13 cellular contexts compared by ENCODE assay signal in the genomic region with DNA sequence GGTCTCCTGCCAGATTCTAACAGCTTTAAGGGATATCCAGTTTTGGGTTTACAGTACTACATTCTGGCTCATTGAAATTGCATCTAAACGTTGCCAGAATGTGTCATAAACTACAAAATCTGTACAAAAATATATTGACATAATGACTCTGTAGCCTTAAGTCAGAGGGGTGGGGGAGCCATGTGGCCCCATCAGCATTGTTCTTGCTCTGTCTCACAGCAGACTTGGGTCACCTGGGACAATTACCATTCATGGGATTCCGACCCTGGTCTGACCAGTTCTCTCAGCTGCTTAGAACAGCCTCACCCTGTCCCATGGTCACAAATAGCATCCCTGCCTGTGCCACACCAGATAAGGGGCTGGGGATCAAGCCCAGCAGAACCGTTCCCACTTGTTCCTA. TPM values are rescaled to one million over a fixed set of nuclear protein-coding genes. Genes with fewer than 3 reads are reported as not detected.
A peak's percentile ranks its signal among the peaks of the same experiment; 100 is the strongest.
DNase-seq lines count a peak whose midpoint lies in the region; ATAC-seq and TF ChIP-seq lines count a peak whose summit lies in the region.
"Had no signal": no experiment of that assay in that cellular context is flagged by ENCODE, and none has a peak within 500 bp of the region (broad histone marks: within the 10 kb centered on the region; RNA-seq: fewer than 3 reads in every experiment).

No MANE protein-coding gene starts in this region.

- no peak; the same call in 2 of the 3 replicates for ATAC-seq in SK-N-SH treated with all-trans-retinoic acid at 6 μM for 48 hours

- CTCF ChIA-PET in SK-N-SH (lab: Yijun Ruan, JAX) (no interaction called here), mammary epithelial cell (lab: Charles Lee; ENCODE audit: low non-redundant PET) (no interaction called here)

- dilution Hi-C loops in mammary epithelial cell (cut with HindIII; ENCODE audit: low sequenced_read_pairs) = no loop called here

- POLR2A ChIA-PET in SK-N-SH (lab: Yijun Ruan, JAX) = no interaction called here

- in situ Hi-C loops in mammary epithelial cell (cut with MboI; ENCODE audit: low sequenced_read_pairs in 2 of 2) = no loop called here

- H3F3A ChIP-seq in SK-N-SH (replicated peaks; ENCODE audit: insufficient read depth) (peaks cover 22% of the 10 kb centered on the region), smooth muscle cell (ENCODE audit: low read depth) (no peaks in the 10 kb centered on the region)

- DNase-seq in SK-N-SH (no peak), mammary epithelial cell (peak; percentile 6), hepatic stellate cell (ENCODE audit: low spot score) (peak; percentile 18), BE2C (no peak), anterior cingulate cortex (lab: John Stamatoyannopoulos, UW) (no peak), smooth muscle cell (lab: John Stamatoyannopoulos, UW; ENCODE audit: unreplicated experiment) (no peak)
- DNase-seq: DMS79; naive B cell; stimulated activated CD4-positive, alpha-beta T cell treated with anti-CD3 and anti-CD28 coated beads, Interleukin-12 subunit alpha, Interleukin-12 subunit beta, amount 100 ng/mL, for 4 hours had no signal

- peak overlapping the region; percentile 70; the same call in 1 of the 2 replicates for H3K9ac ChIP-seq in SK-N-SH
- H3K9ac ChIP-seq in mammary epithelial cell (ENCODE audit: insufficient read depth, low read length) = no peak overlapping the region
- H3K9ac ChIP-seq in subcutaneous abdominal adipose tissue (ENCODE audit: low read length in 5 of 5) = no peak overlapping the region
- no peak overlapping the region for H3K9ac ChIP-seq in smooth muscle cell (ENCODE audit: low read depth)

- no peaks in the 10 kb centered on the region for H3K27me3 ChIP-seq in SK-N-SH (ENCODE audit: insufficient read depth)
- no peaks in the 10 kb centered on the region for H3K27me3 ChIP-seq in mammary epithelial cell (ENCODE audit: insufficient read depth, low read length)
- H3K27me3 ChIP-seq in subcutaneous abdominal adipose tissue (ENCODE audit: control insufficient read depth in 5 of 5, insufficient read depth in 4 of 5, low read length in 5 of 5) = peaks cover 0 to 13% (median 11%) of the 10 kb centered on the region in 5 donors
- no peaks in the 10 kb centered on the region for H3K27me3 ChIP-seq in BE2C
- H3K27me3 ChIP-seq in smooth muscle cell (ENCODE audit: low read depth) = no peaks in the 10 kb centered on the region

- intact Hi-C loops in mammary epithelial cell (cut with micrococcal nuclease) = no loop called here

- H3K4me2 ChIP-seq in SK-N-SH (peak overlapping the region; percentile 72; the same call in 1 of the 2 replicates), mammary epithelial cell (ENCODE audit: insufficient read depth, low read depth, low read length) (no peak overlapping the region), smooth muscle cell (no peak overlapping the region)

- TF ChIP-seq CTCF in SK-N-SH (IDR thresholded peaks at IDR 0.05) (no peak), mammary epithelial cell (conservative IDR thresholded peaks at IDR 0.05 in 1 of 2, IDR thresholded peaks at IDR 0.05 in 1 of 2; ENCODE audit: extremely low read depth in 1 of 2, insufficient read depth in 1 of 2, low read depth in 1 of 2, low read length in 2 of 2) (no peak), BE2C (IDR thresholded peaks at IDR 0.05; ENCODE audit: low read depth, low read length) (no peak), smooth muscle cell (IDR thresholded peaks at IDR 0.05; ENCODE audit: borderline replicate concordance, insufficient read depth, poor library complexity, severe bottlenecking) (no peak)

- H3K79me2 ChIP-seq in SK-N-SH (ENCODE audit: insufficient read depth) (no peaks in the 10 kb centered on the region; the same call in 1 of the 2 replicates), mammary epithelial cell (ENCODE audit: insufficient read depth, low read length) (no peaks in the 10 kb centered on the region), smooth muscle cell (ENCODE audit: low read depth) (no peaks in the 10 kb centered on the region)

- H3K4me3 ChIP-seq in SK-N-SH (ENCODE audit: low read depth in 2 of 2, low read length in 1 of 2) = no peak overlapping the region
- no peak overlapping the region for H3K4me3 ChIP-seq in mammary epithelial cell (replicated peaks in 1 of 3; ENCODE audit: insufficient read depth in 1 of 3, low read depth in 2 of 3, low read length in 3 of 3)
- H3K4me3 ChIP-seq in subcutaneous abdominal adipose tissue (ENCODE audit: low read depth in 1 of 5, low read length in 5 of 5) = no peak overlapping the region
- H3K4me3 ChIP-seq in BE2C (ENCODE audit: low read depth, low read length) = no peak overlapping the region
- H3K4me3 ChIP-seq in smooth muscle cell = no peak overlapping the region
- H3K4me3 ChIP-seq: dorsolateral prefrontal cortex had no signal

- H4K20me1 ChIP-seq in SK-N-SH (ENCODE audit: insufficient read depth) (no peaks in the 10 kb centered on the region), mammary epithelial cell (ENCODE audit: insufficient read depth, low read length) (no peaks in the 10 kb centered on the region), smooth muscle cell (ENCODE audit: low read depth) (no peaks in the 10 kb centered on the region)

- H3K4me1 ChIP-seq in SK-N-SH (ENCODE audit: control insufficient read depth in 1 of 2, insufficient read depth in 2 of 2, low read depth in 1 of 2, low read length in 1 of 2) (peaks cover 14 to 27% of the 10 kb centered on the region in 2 experiments), mammary epithelial cell (ENCODE audit: insufficient read depth, low read length) (peaks cover 32% of the 10 kb centered on the region), subcutaneous abdominal adipose tissue (ENCODE audit: control insufficient read depth in 5 of 5, insufficient read depth in 5 of 5, low read length in 5 of 5) (peaks cover 11 to 39% (median 33%) of the 10 kb centered on the region in 5 donors), BE2C (no peaks in the 10 kb centered on the region), smooth muscle cell (ENCODE audit: low read depth) (no peaks in the 10 kb centered on the region)

- TF ChIP-seq RAD21 in SK-N-SH (IDR thresholded peaks at IDR 0.05; ENCODE audit: low read length) = no peak

- no peaks in the 10 kb centered on the region for H3K9me2 ChIP-seq in SK-N-SH

- H3K36me3 ChIP-seq in SK-N-SH (replicated peaks in 1 of 2; ENCODE audit: control insufficient read depth in 1 of 2, insufficient read depth in 2 of 2, low read length in 1 of 2) (no peaks in the 10 kb centered on the region), mammary epithelial cell (ENCODE audit: insufficient read depth, low read length) (no peaks in the 10 kb centered on the region), subcutaneous abdominal adipose tissue (ENCODE audit: control insufficient read depth in 5 of 5, insufficient read depth in 5 of 5, low read length in 5 of 5) (no peaks in the 10 kb centered on the region), BE2C (no peaks in the 10 kb centered on the region), smooth muscle cell (ENCODE audit: low read depth) (no peaks in the 10 kb centered on the region)

- BruUV-seq in mammary epithelial cell (replicated peaks; lab: Mats Ljungman, UMichigan) = no TSS peak

- TF ChIP-seq EP300 in SK-N-SH (IDR thresholded peaks at IDR 0.05; ENCODE audit: borderline replicate concordance in 1 of 2, low read depth in 1 of 2, low read length in 1 of 2) = no peak

- WGBS in SK-N-SH (ENCODE audit: low lambda C conversion rate) = 60% methylated on average over 2 of the region's 3 CpGs
- 44% methylated on average over 3 of the region's 3 CpGs for WGBS in mammary epithelial cell (ENCODE audit: low coverage, missing lambda C conversion rate)
- 55% methylated on average over 3 of the region's 3 CpGs for WGBS in smooth muscle cell (ENCODE audit: low lambda C conversion rate)

- H3K9me3 ChIP-seq in SK-N-SH (no peaks in the 10 kb centered on the region), mammary epithelial cell (replicated peaks; ENCODE audit: insufficient read depth, low read length) (no peaks in the 10 kb centered on the region), subcutaneous abdominal adipose tissue (ENCODE audit: control insufficient read depth in 5 of 5, low read length in 5 of 5) (no peaks in the 10 kb centered on the region), BE2C (no peaks in the 10 kb centered on the region), smooth muscle cell (replicated peaks; ENCODE audit: low read depth) (no peaks in the 10 kb centered on the region)

- H2AFZ ChIP-seq in SK-N-SH (ENCODE audit: low read depth) = peak overlapping the region; percentile 77; the same call in 1 of the 2 replicates
- peak overlapping the region; percentile 93 for H2AFZ ChIP-seq in mammary epithelial cell (ENCODE audit: low read depth, low read length)
- H2AFZ ChIP-seq in smooth muscle cell (ENCODE audit: low read depth) = no peak overlapping the region

- H3K27ac ChIP-seq in SK-N-SH (ENCODE audit: low read depth in 2 of 2, low read length in 1 of 2) = peak overlapping the region; percentile 75 to 98; a peak in 3 of 4 replicates
- H3K27ac ChIP-seq in mammary epithelial cell (ENCODE audit: insufficient read depth, low read depth, low read length) = peak overlapping the region; percentile 86
- H3K27ac ChIP-seq in subcutaneous abdominal adipose tissue (ENCODE audit: low read depth, low read length) = peak overlapping the region; percentile 38
- no peak overlapping the region for H3K27ac ChIP-seq in smooth muscle cell (ENCODE audit: low read depth)
- H3K27ac ChIP-seq: 22Rv1 had no signal

TF ChIP-seq in SK-N-SH, 30 proteins besides CTCF, POLR2A, EP300 and RAD21 (continues in another document):
- TF ChIP-seq SMC3 (IDR thresholded peaks at IDR 0.05; ENCODE audit: low read depth, low read length) (no peak), JUND (IDR thresholded peaks at IDR 0.05) (no peak), GATA2 (CRISPR knock-in tag; IDR thresholded peaks at IDR 0.05) (no peak), FOXM1 (IDR thresholded peaks at IDR 0.05; ENCODE audit: low read depth) (no peak), ELF1 (IDR thresholded peaks at IDR 0.05) (no peak), RCOR1 (IDR thresholded peaks at IDR 0.05; ENCODE audit: low read length) (no peak)

TF ChIP-seq in SK-N-SH treated with all-trans-retinoic acid at 6 μM for 48 hours, 23 proteins besides CTCF, POLR2A, EP300 and RAD21 (continues in another document):
- TF ChIP-seq PPARA (CRISPR knock-in tag; IDR thresholded peaks at IDR 0.05; ENCODE audit: borderline replicate concordance) = no peak

RNA-seq across cellular contexts. Expression of gene MED13L, which starts 43.3 kb away (rescaled TPM):
- 17.1 and 26.3 TPM in 2 replicates for polyA plus RNA-seq in SK-N-SH (2012; rRNA removed)
- 18.4 and 19.1 TPM in 2 replicates for polyA plus RNA-seq in SK-N-SH (2012; cell fraction: cytosol; rRNA removed)
- 24.4 and 38.6 TPM in 2 replicates for polyA plus RNA-seq in SK-N-SH (2012; cell fraction: nucleus; rRNA removed)
- 100 to 1,000 TPM in 1 of 2 donors, 10 to 100 TPM in 1; 85.6 to 140 TPM for total RNA-seq in mammary epithelial cell
- polyA plus RNA-seq in mammary epithelial cell = 20.5 TPM
- polyA minus RNA-seq in mammary epithelial cell = 61.0 TPM
- polyA plus RNA-seq in BE2C (2012; ENCODE audit: insufficient read depth, insufficient read length, low read depth) = 35.0 TPM
- total RNA-seq in smooth muscle cell = 65.9 and 74.3 TPM in 2 replicates
- 13.2 and 20.3 TPM in 2 replicates for polyA plus RNA-seq in smooth muscle cell

Comparison
In these comparisons a context has a peak if more than half of its experiments do, and no peak if none do; other contexts are left out.
1. DNase-seq: peak in mammary epithelial cell (single experiment) and hepatic stellate cell (single experiment); none in SK-N-SH (single experiment), BE2C (single experiment), anterior cingulate cortex (0 of 58) and smooth muscle cell (single experiment).